Comparison of ENCODE assay signal across 8 cellular contexts in the genomic region with DNA sequence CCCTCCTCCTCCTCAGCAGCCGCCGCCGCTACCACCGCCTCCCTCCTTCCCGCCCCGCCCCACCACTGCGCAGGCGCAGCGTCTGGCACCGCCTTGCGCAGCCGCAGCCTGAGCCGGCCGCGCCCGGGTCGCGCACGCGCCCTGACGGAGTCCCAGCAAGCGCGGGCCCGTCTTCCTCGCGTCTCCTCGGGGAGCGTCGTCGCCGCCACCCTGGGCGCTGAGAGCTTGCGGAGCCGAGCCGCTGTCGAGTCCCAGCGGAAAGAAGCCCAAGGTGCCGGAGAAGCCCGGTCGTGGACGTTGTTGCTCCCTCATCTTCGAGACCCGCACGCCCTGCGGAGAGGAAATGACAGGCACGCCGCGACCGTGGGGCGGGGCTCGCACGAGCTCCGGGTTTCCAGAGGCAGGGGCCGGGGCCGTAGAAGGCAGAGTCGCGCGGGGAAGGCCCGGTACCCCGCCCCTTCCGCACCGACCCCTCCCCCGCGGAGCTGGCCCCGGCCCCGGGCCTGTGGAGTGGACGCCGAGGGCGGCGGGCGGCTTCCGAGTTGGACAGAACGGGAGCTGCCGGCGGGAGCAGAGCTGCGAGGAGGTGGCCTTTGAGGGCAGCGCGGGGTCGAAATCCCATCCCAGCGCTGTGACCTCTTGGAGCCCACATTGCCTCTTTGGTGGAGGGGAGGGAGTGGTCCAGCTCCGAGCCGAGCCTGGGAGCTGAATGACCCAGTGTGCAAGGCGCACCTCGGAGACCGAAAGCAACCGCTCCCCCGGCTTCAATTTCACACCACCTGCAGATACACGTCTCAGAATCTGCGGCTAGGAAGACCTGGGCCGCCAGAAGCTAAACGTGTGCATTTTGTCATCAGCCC. TPM values are rescaled to one million over a fixed set of nuclear protein-coding genes. Genes with fewer than 3 reads are reported as not detected.
DNase-seq lines count a peak whose midpoint lies in the region; ATAC-seq and TF ChIP-seq lines count a peak whose summit lies in the region.

No MANE protein-coding gene starts in this region.

- H3K27ac Mint-ChIP-seq in central memory CD8-positive, alpha-beta T cell (ENCODE audit: low read depth), result peak overlapping the region; percentile 58

- peaks cover 80% of the 10 kb centered on the region for H3K4me1 Mint-ChIP-seq in central memory CD8-positive, alpha-beta T cell

- H3K4me3 ChIP-seq in kidney epithelial cell (ENCODE audit: low read depth, low read length), result peak overlapping the region; percentile 61

- H3K36me3 Mint-ChIP-seq in central memory CD8-positive, alpha-beta T cell (ENCODE audit: insufficient read depth), result peaks cover 33% of the 10 kb centered on the region

- H3K36me3 ChIP-seq in kidney epithelial cell (ENCODE audit: control insufficient read depth, insufficient read depth, low read length), result no peaks in the 10 kb centered on the region

- no peak for TF ChIP-seq CTCF in kidney epithelial cell (IDR thresholded peaks at IDR 0.05; ENCODE audit: insufficient read depth, low read length, poor library complexity, severe bottlenecking)

- no peaks in the 10 kb centered on the region for H3K9me3 Mint-ChIP-seq in central memory CD8-positive, alpha-beta T cell

- no peaks in the 10 kb centered on the region for H3K27me3 ChIP-seq in kidney epithelial cell (ENCODE audit: control insufficient read depth, insufficient read depth, low read length)

- peak; percentile 100 for DNase-seq in AG20443 (ENCODE audit: low spot score)
- DNase-seq in NCI-H446 treated with DMSO at 0.1 percent for 48 hours (lab: John Stamatoyannopoulos, UW), result peak; percentile 81
- DNase-seq in central memory CD8-positive, alpha-beta T cell (ENCODE audit: low spot score in 2 of 2), result peak; percentile 94 to 96
- DNase-seq in kidney epithelial cell (ENCODE audit: low read depth), result peak; percentile 60
- peak; percentile 97 for DNase-seq in stimulated activated CD4-positive, alpha-beta T cell treated with anti-CD3 and anti-CD28 coated beads, Interleukin-15, amount 100 ng/mL, for 1 hour (ENCODE audit: low read depth in 1 of 2, low spot score in 1 of 2)

- ATAC-seq in HG03432 (IDR thresholded peaks at IDR 0.05; ENCODE audit: unreplicated experiment), result peak; percentile 47
- peak; percentile 46 to 57 for ATAC-seq in activated CD4-positive, CD25-positive, alpha-beta regulatory T cell treated with anti-CD3 and anti-CD28 coated beads, Interleukin-2, amount 50 U/mL, for 24 hours
- ATAC-seq in central memory CD8-positive, alpha-beta T cell (replicated peaks; ENCODE audit: extremely low read depth, poor library complexity, severe bottlenecking), result peak; percentile 69

- peak overlapping the region; percentile 89 for H3K4me3 Mint-ChIP-seq in central memory CD8-positive, alpha-beta T cell

- TF ChIP-seq POLR2A in GM19193 (IDR thresholded peaks at IDR 0.05; ENCODE audit: extremely low read depth, insufficient read depth, insufficient read length), result peak; percentile 93

- no peaks in the 10 kb centered on the region for H3K27me3 Mint-ChIP-seq in central memory CD8-positive, alpha-beta T cell

RNA-seq across cellular contexts. Expression of a gene that starts 0.5 kb away (rescaled TPM):
- total RNA-seq in kidney epithelial cell, result 29.3 and 32.8 TPM in 2 replicates

Comparison
In these comparisons a context has a peak if more than half of its experiments do, and no peak if none do; other contexts are left out.
1. Peak in every context shown above with its lines: DNase-seq, ATAC-seq and H3K4me3 ChIP-seq.